16 cellular contexts compared by ENCODE assay signal in the genomic region with DNA sequence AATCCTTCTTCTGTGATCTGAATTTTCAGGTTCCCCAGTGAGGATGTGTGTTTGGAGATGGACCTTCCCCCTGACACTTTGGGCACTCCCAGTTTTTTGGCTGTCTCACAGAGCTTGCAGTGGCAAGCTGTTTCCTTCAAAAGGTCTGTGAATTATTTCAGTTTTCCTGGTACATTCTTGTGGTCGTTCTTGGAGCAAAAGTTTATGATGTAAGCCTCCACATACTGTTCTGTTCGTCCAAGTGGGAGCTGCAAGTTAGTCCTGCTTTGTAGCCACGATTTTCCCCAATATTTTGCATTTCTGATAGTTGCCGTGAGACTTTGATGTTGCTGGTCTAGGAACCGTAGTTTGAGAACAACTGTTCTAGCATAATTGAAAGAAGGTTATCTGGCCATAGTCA.
DNase-seq lines count a peak whose midpoint lies in the region; ATAC-seq and TF ChIP-seq lines count a peak whose summit lies in the region.
"Had no signal": no experiment of that assay in that cellular context is flagged by ENCODE, and none has a peak within 500 bp of the region (broad histone marks: within the 10 kb centered on the region; RNA-seq: fewer than 3 reads in every experiment).

No MANE protein-coding gene starts in this region.

- no peak overlapping the region for H3K4me3 ChIP-seq in astrocyte of the cerebellum (ENCODE audit: low read depth, low read length)
- H3K4me3 ChIP-seq in choroid plexus epithelial cell (ENCODE audit: low read depth, low read length) = no peak overlapping the region
- no peak overlapping the region for H3K4me3 ChIP-seq in fibroblast of villous mesenchyme (ENCODE audit: low read depth, low read length)
- H3K4me3 ChIP-seq: GM23248 had no signal

- TF ChIP-seq CTCF in astrocyte of the cerebellum (IDR thresholded peaks at IDR 0.05; ENCODE audit: low read depth, low read length, missing control alignments) (no peak), choroid plexus epithelial cell (conservative IDR thresholded peaks at IDR 0.05; ENCODE audit: low read depth, low read length) (no peak), fibroblast of villous mesenchyme (IDR thresholded peaks at IDR 0.05; ENCODE audit: insufficient read depth, low read depth, low read length) (no peak), type B pancreatic cell (conservative IDR thresholded peaks at IDR 0.05) (no peak), HFFc6 (IDR thresholded peaks at IDR 0.05) (no peak)

- peaks cover 68% of the 10 kb centered on the region for H3K36me3 Mint-ChIP-seq in type B pancreatic cell
- H3K36me3 Mint-ChIP-seq in HFFc6 (ENCODE audit: low read depth) = peaks cover 74% of the 10 kb centered on the region

- peaks cover 29% of the 10 kb centered on the region for H3K9me3 Mint-ChIP-seq in type B pancreatic cell
- no peaks in the 10 kb centered on the region for H3K9me3 Mint-ChIP-seq in HFFc6

- no peaks in the 10 kb centered on the region for H3K27me3 Mint-ChIP-seq in type B pancreatic cell
- no peaks in the 10 kb centered on the region; the same call in 1 of the 2 replicates for H3K27me3 Mint-ChIP-seq in HFFc6 (ENCODE audit: insufficient read depth)
- H3K27me3 Mint-ChIP-seq: CD4-positive, alpha-beta memory T cell had no signal

- H3K4me1 Mint-ChIP-seq in type B pancreatic cell (ENCODE audit: unreplicated experiment) = no peaks in the 10 kb centered on the region
- no peaks in the 10 kb centered on the region for H3K4me1 Mint-ChIP-seq in HFFc6 (ENCODE audit: low read depth)

- DNase-seq in astrocyte of the cerebellum (ENCODE audit: low read depth) (peak; percentile 32), choroid plexus epithelial cell (ENCODE audit: low read depth) (peak; percentile 35), fibroblast of villous mesenchyme (ENCODE audit: low read depth) (peak; percentile 21), type B pancreatic cell (ENCODE audit: extremely low spot score, unreplicated experiment) (no peak), RPMI8226 (no peak), HFFc6 (no peak)
- DNase-seq: C1 segment of cervical spinal cord; Calu3; CD4-positive, alpha-beta memory T cell; COR-L47; DMS153; DND-41; GM23248; H7; HCEC 1CT had no signal

- H3K27ac Mint-ChIP-seq in type B pancreatic cell (no peak overlapping the region), HFFc6 (no peak overlapping the region)
- H3K27ac Mint-ChIP-seq: CD4-positive, alpha-beta memory T cell had no signal

- H3K4me3 Mint-ChIP-seq in type B pancreatic cell = no peak overlapping the region
- no peak overlapping the region for H3K4me3 Mint-ChIP-seq in HFFc6
- H3K4me3 Mint-ChIP-seq: CD4-positive, alpha-beta memory T cell had no signal

- in situ Hi-C loops in astrocyte of the cerebellum (cut with HindIII; ENCODE audit: low sequenced_read_pairs) = no loop called here

- ATAC-seq in HG03521 (IDR thresholded peaks at IDR 0.05; ENCODE audit: unreplicated experiment) = no peak

Comparison
In these comparisons a context has a peak if more than half of its experiments do, and no peak if none do; other contexts are left out.
1. DNase-seq: peak in astrocyte of the cerebellum (single experiment), choroid plexus epithelial cell (single experiment) and fibroblast of villous mesenchyme (single experiment); none in type B pancreatic cell (single experiment), RPMI8226 (single experiment) and HFFc6 (single experiment).